1 cellular context compared by ENCODE assay signal in the genomic region with DNA sequence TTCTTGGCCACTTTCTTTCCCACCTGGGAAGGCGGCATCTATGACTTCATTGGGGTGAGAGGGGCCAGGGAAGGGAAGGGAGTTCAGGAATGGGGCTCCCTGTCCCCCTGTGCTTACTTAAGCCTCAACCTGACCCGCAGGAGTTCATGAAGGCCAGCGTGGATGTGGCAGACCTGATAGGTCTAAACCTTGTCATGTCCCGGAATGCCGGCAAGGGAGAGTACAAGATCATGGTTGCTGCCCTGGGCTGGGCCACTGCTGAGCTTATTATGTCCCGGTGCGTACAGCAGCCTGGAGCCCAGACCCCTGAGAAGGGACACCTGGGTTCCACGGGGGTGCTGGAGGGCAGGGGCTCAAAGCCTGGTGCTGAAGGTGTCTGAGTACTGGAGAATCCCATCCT.
TF ChIP-seq lines count a peak whose summit lies in the region.

No MANE protein-coding gene starts in this region.

TF ChIP-seq in H1, 55 proteins besides CTCF, POLR2A, EP300 and RAD21:
- TF ChIP-seq MAFK (IDR thresholded peaks at IDR 0.05; ENCODE audit: low read depth, low read length) (no peak), SP1 (IDR thresholded peaks at IDR 0.05; ENCODE audit: low read depth, low read length) (no peak), GTF2F1 (IDR thresholded peaks at IDR 0.05; ENCODE audit: borderline replicate concordance, low read depth, low read length) (no peak), CEBPB (IDR thresholded peaks at IDR 0.05; ENCODE audit: low read depth, low read length) (no peak), CTBP2 (IDR thresholded peaks at IDR 0.05; ENCODE audit: borderline replicate concordance, insufficient read depth, insufficient read length, low read length) (no peak)
